ENCODE assay signal across 1 cellular context in the genomic region with DNA sequence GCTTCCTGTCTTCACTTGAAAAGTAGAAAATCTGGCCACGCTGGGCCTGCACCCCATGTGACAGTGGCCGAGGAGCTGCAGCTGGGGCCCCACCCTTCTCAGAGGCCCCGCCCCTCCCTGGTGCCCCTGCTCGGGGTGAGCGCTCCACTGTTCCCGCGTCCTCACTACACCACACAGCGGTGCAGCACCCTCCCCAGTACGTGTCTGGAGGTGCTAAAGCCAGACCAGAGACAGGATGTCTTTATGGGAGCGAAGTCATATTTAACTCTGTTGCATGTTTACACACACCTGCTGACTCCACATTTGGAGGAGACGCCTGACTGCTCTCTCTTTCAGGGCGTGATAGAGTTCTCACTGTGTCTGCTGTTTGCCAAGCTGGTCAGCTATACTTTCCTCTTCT.
A peak's percentile ranks its signal among the peaks of the same experiment; 100 is the strongest.
TF ChIP-seq lines count a peak whose summit lies in the region.

No MANE protein-coding gene starts in this region.

TF ChIP-seq in HEK293, 187 proteins besides CTCF, POLR2A, EP300 and RAD21 (continued from another document):
- TF ChIP-seq, protein P1, sequence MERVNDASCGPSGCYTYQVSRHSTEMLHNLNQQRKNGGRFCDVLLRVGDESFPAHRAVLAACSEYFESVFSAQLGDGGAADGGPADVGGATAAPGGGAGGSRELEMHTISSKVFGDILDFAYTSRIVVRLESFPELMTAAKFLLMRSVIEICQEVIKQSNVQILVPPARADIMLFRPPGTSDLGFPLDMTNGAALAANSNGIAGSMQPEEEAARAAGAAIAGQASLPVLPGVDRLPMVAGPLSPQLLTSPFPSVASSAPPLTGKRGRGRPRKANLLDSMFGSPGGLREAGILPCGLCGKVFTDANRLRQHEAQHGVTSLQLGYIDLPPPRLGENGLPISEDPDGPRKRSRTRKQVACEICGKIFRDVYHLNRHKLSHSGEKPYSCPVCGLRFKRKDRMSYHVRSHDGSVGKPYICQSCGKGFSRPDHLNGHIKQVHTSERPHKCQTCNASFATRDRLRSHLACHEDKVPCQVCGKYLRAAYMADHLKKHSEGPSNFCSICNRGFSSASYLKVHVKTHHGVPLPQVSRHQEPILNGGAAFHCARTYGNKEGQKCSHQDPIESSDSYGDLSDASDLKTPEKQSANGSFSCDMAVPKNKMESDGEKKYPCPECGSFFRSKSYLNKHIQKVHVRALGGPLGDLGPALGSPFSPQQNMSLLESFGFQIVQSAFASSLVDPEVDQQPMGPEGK (tag by site-specific recombination; IDR thresholded peaks at IDR 0.05) = no peak
- TF ChIP-seq ZBTB17 (tag by site-specific recombination; IDR thresholded peaks at IDR 0.05) = no peak
- TF ChIP-seq SCRT2 (tag by site-specific recombination; IDR thresholded peaks at IDR 0.05) = peak; percentile 91
- TF ChIP-seq ZNF16 (tag by site-specific recombination; IDR thresholded peaks at IDR 0.05; ENCODE audit: low read depth) = no peak
